Comparison of ENCODE assay signal across 20 cellular contexts in genomic region chr11:36347384-36347906, GRCh38.
DNase-seq lines count a peak whose midpoint lies in the region; ATAC-seq lines count a peak whose summit lies in the region.
"Had no signal": no experiment of that assay in that cellular context is flagged by ENCODE, and none has a peak within 500 bp of the region (broad histone marks: within the 10 kb centered on the region; RNA-seq: fewer than 3 reads in every experiment).

No MANE protein-coding gene starts in this region.

- peaks cover 48% of the 10 kb centered on the region for H3K4me1 Mint-ChIP-seq in activated T-cell treated with anti-CD3 and anti-CD28 coated beads, Interleukin-2, amount 50 U/mL, for 24 hours (ENCODE audit: low read depth)
- H3K4me1 Mint-ChIP-seq in activated naive CD8-positive, alpha-beta T cell treated with anti-CD3 and anti-CD28 coated beads, Interleukin-2, amount 50 U/mL, for 24 hours = peaks cover 43% of the 10 kb centered on the region

- H3K9me3 Mint-ChIP-seq in activated T-cell treated with anti-CD3 and anti-CD28 coated beads, Interleukin-2, amount 50 U/mL, for 24 hours = no peaks in the 10 kb centered on the region
- H3K9me3 Mint-ChIP-seq in activated naive CD8-positive, alpha-beta T cell treated with anti-CD3 and anti-CD28 coated beads, Interleukin-2, amount 50 U/mL, for 24 hours = no peaks in the 10 kb centered on the region

- ATAC-seq in HG02870 (IDR thresholded peaks at IDR 0.05; ENCODE audit: unreplicated experiment) = peak; percentile 53
- ATAC-seq in activated naive CD8-positive, alpha-beta T cell treated with anti-CD3 and anti-CD28 coated beads, Interleukin-2, amount 50 U/mL, for 24 hours = peak; percentile 15
- peak; percentile 31 for ATAC-seq in stimulated activated naive CD8-positive, alpha-beta T cell treated with anti-CD3 and anti-CD28 coated beads, Interleukin-15, Interleukin-2, amounts not matched to agents 100 U/mL and 50 U/mL, for 24 hours

- H3K27me3 Mint-ChIP-seq in activated T-cell treated with anti-CD3 and anti-CD28 coated beads, Interleukin-2, amount 50 U/mL, for 24 hours = peaks cover 27% of the 10 kb centered on the region
- H3K27me3 Mint-ChIP-seq in activated naive CD8-positive, alpha-beta T cell treated with anti-CD3 and anti-CD28 coated beads, Interleukin-2, amount 50 U/mL, for 24 hours = peaks cover 21% of the 10 kb centered on the region

- no peak overlapping the region for H3K4me3 Mint-ChIP-seq in activated T-cell treated with anti-CD3 and anti-CD28 coated beads, Interleukin-2, amount 50 U/mL, for 24 hours
- H3K4me3 Mint-ChIP-seq in activated naive CD8-positive, alpha-beta T cell treated with anti-CD3 and anti-CD28 coated beads, Interleukin-2, amount 50 U/mL, for 24 hours = no peak overlapping the region

- H3K27ac Mint-ChIP-seq in activated T-cell treated with anti-CD3 and anti-CD28 coated beads, Interleukin-2, amount 50 U/mL, for 24 hours = peak overlapping the region; percentile 75
- peak overlapping the region; percentile 44 for H3K27ac Mint-ChIP-seq in activated naive CD8-positive, alpha-beta T cell treated with anti-CD3 and anti-CD28 coated beads, Interleukin-2, amount 50 U/mL, for 24 hours

- H3K36me3 Mint-ChIP-seq in activated T-cell treated with anti-CD3 and anti-CD28 coated beads, Interleukin-2, amount 50 U/mL, for 24 hours (ENCODE audit: low read depth) = no peaks in the 10 kb centered on the region
- no peaks in the 10 kb centered on the region for H3K36me3 Mint-ChIP-seq in activated naive CD8-positive, alpha-beta T cell treated with anti-CD3 and anti-CD28 coated beads, Interleukin-2, amount 50 U/mL, for 24 hours (ENCODE audit: low read depth)

- no peak for DNase-seq in activated T-cell treated with anti-CD3 and anti-CD28 coated beads, Interleukin-2, amount 50 U/mL, for 24 hours
- no peak for DNase-seq in activated T-cell treated with anti-CD3 and anti-CD28 coated beads, Interleukin-2, amount 50 U/mL, for 1 hour
- DNase-seq in activated naive CD8-positive, alpha-beta T cell treated with anti-CD3 and anti-CD28 coated beads, Interleukin-2, amount 50 U/mL, for 24 hours = no peak
- no peak for DNase-seq in stimulated activated naive CD8-positive, alpha-beta T cell treated with anti-CD3 and anti-CD28 coated beads, Interleukin-15, Interleukin-2, amounts not matched to agents 100 U/mL and 50 U/mL, for 24 hours
- no peak for DNase-seq in activated CD4-positive, CD25-positive, alpha-beta regulatory T cell (lab: John Stamatoyannopoulos, UW)
- DNase-seq in NCI-H2171 (lab: John Stamatoyannopoulos, UW) (no peak), AG20443 (ENCODE audit: low spot score) (no peak)
- DNase-seq: AML-193, Caco-2, DMS79, HCEC 1CT, MG63, NCI-H1105 treated with DMSO at 0.1 percent for 48 hours, NCI-H187, NCI-H510A, NCI-H82, Peyer's patch, Right ventricle myocardium superior, SK-N-SH had no signal
